21 cellular contexts compared by ENCODE assay signal in genomic region chr19:15238639-15239155, GRCh38. TPM values are rescaled to one million over a fixed set of nuclear protein-coding genes. Genes with fewer than 3 reads are reported as not detected.
A peak's percentile ranks its signal among the peaks of the same experiment; 100 is the strongest.
DNase-seq lines count a peak whose midpoint lies in the region; ATAC-seq, FAIRE-seq and TF ChIP-seq lines count a peak whose summit lies in the region.
"Had no signal": no experiment of that assay in that cellular context is flagged by ENCODE, and none has a peak within 500 bp of the region (broad histone marks: within the 10 kb centered on the region; RNA-seq: fewer than 3 reads in every experiment).

No MANE protein-coding gene starts in this region.

- no peaks in the 10 kb centered on the region for H3K79me2 ChIP-seq in H1 (ENCODE audit: control insufficient read depth in 1 of 2, insufficient read depth in 2 of 2, low read length in 2 of 2)

- H2BK5ac ChIP-seq in H1 (ENCODE audit: low read depth, low read length) = no peak overlapping the region

- peaks cover 2 to 26% of the 10 kb centered on the region in 2 experiments for H4K20me1 ChIP-seq in H1 (replicated peaks in 1 of 2; ENCODE audit: control insufficient read depth in 1 of 2, insufficient read depth in 2 of 2, low read length in 2 of 2)

- intact Hi-C loops in left ventricle myocardium inferior (cut with micrococcal nuclease) (no loop called here), Right ventricle myocardium inferior (cut with DNase I) (no loop called here)

- CTCF ChIA-PET in H1 (lab: Charles Lee; ENCODE audit: partially characterized antibody) = interaction anchor here (0.9 to 8.9 kb wide), 10 partner anchors 9 to 146 kb away, joined by 3 to 81 read pairs (median 3); no protein-coding TSS in a partner anchor

- peaks cover under 1% of the 10 kb centered on the region for H3K27me3 ChIP-seq in left ventricle myocardium inferior (ENCODE audit: low read depth)
- H3K27me3 ChIP-seq in RWPE2 (ENCODE audit: insufficient read depth, poor library complexity, severe bottlenecking) = no peaks in the 10 kb centered on the region
- no peaks in the 10 kb centered on the region for H3K27me3 ChIP-seq in H1 (replicated peaks in 1 of 4; ENCODE audit: control insufficient read depth in 3 of 4, extremely low read depth in 1 of 4, insufficient read depth in 3 of 4, low read length in 3 of 4)
- no peaks in the 10 kb centered on the region for H3K27me3 ChIP-seq in skeletal muscle tissue (ENCODE audit: control insufficient read depth in 3 of 3, insufficient read depth in 3 of 3, low read length in 3 of 3)
- H3K27me3 ChIP-seq: SJCRH30 had no signal

- H2AK5ac ChIP-seq in H1 (ENCODE audit: low read depth, low read length) = no peak overlapping the region

- peaks cover 3% of the 10 kb centered on the region for H3K36me3 Mint-ChIP-seq in glutamatergic neuron (ENCODE audit: unreplicated experiment)

- H3K23me2 ChIP-seq in H1 (ENCODE audit: low read depth, low read length) = no peaks in the 10 kb centered on the region

- no peak overlapping the region for H3K9ac ChIP-seq in H1 (replicated peaks in 1 of 4; ENCODE audit: extremely low read depth in 1 of 4, low read depth in 3 of 4, low read length in 3 of 4)
- H3K9ac ChIP-seq in skeletal muscle tissue (ENCODE audit: low read depth in 1 of 3, low read length in 3 of 3) = peak overlapping the region in 1 of 3 donors; percentile 8

- H3K56ac ChIP-seq in H1 (replicated peaks; ENCODE audit: insufficient read length, low read depth, low read length) = no peak overlapping the region

- no peak overlapping the region for H2BK12ac ChIP-seq in H1 (ENCODE audit: low read depth, low read length)

- no peak overlapping the region for H2BK15ac ChIP-seq in H1 (ENCODE audit: low read length)

- no peak for ATAC-seq in Right ventricle myocardium inferior
- no peak for ATAC-seq in RWPE2 (ENCODE audit: low read depth)

- TF ChIP-seq CTCF in left ventricle myocardium inferior (IDR thresholded peaks at IDR 0.05; ENCODE audit: borderline replicate concordance) (peak; percentile 24), RWPE2 (IDR thresholded peaks at IDR 0.05; ENCODE audit: poor library complexity, severe bottlenecking) (no peak), H1 (IDR thresholded peaks at IDR 0.05; ENCODE audit: control extremely low read depth in 1 of 3, insufficient read depth in 1 of 3, low read depth in 1 of 3, low read length in 3 of 3) (peak; percentile 11 to 21 (median 17); a peak in 3 of 4 replicates), glutamatergic neuron (IDR thresholded peaks at IDR 0.05; ENCODE audit: partially characterized antibody, unreplicated experiment) (no peak)

- H3K4ac ChIP-seq in H1 (replicated peaks; ENCODE audit: insufficient read length, low read depth, low read length) = no peak overlapping the region

- no peak for DNase-seq in left ventricle myocardium inferior
- no peak for DNase-seq in Right ventricle myocardium inferior (ENCODE audit: missing footprints)
- peak; percentile 43 for DNase-seq in RWPE2 (ENCODE audit: low spot score)
- no peak for DNase-seq in H1 (ENCODE audit: low read depth in 1 of 2, low spot score in 2 of 2)
- DNase-seq in glutamatergic neuron = no peak
- DNase-seq in NK-92 (lab: John Stamatoyannopoulos, UW; ENCODE audit: unreplicated experiment) = no peak
- DNase-seq in dermis blood vessel endothelial cell = no peak
- DNase-seq: CD4-positive, CD25-positive, alpha-beta regulatory T cell; NCI-H1436; NCI-H2029 treated with DMSO at 0.1 percent for 48 hours; NCI-H510A; NCI-H82; SJCRH30 had no signal

- TF ChIP-seq POLR2A in H1 (IDR thresholded peaks at IDR 0.05; ENCODE audit: control extremely low read depth in 1 of 2, low read depth in 2 of 2, low read length in 2 of 2) = no peak

- H3K18ac ChIP-seq in H1 (ENCODE audit: extremely low read depth, low read length) = no peak overlapping the region

- H3K23ac ChIP-seq in H1 (ENCODE audit: insufficient read length) = no peak overlapping the region

- H3K4me3 Mint-ChIP-seq in glutamatergic neuron (ENCODE audit: unreplicated experiment) = no peak overlapping the region
- H3K4me3 Mint-ChIP-seq: IgD-negative memory B cell had no signal

- peaks cover 20% of the 10 kb centered on the region for H3K9me3 Mint-ChIP-seq in glutamatergic neuron (ENCODE audit: unreplicated experiment)
- H3K9me3 Mint-ChIP-seq: CD4-positive, CD25-positive, alpha-beta regulatory T cell had no signal

- no peak overlapping the region for H3K27ac Mint-ChIP-seq in glutamatergic neuron (ENCODE audit: unreplicated experiment)
- H3K27ac Mint-ChIP-seq: CD4-positive, CD25-positive, alpha-beta regulatory T cell; IgD-negative memory B cell had no signal

- H2BK120ac ChIP-seq in H1 (replicated peaks; ENCODE audit: low read depth, low read length) = no peak overlapping the region

- H3K79me1 ChIP-seq in H1 (ENCODE audit: low read depth, low read length) = no peaks in the 10 kb centered on the region

- peaks cover 12% of the 10 kb centered on the region for H3K27me3 Mint-ChIP-seq in glutamatergic neuron (ENCODE audit: unreplicated experiment)

- H3K4me3 ChIP-seq in left ventricle myocardium inferior (no peak overlapping the region), RWPE2 (ENCODE audit: severe bottlenecking) (no peak overlapping the region), H1 (ENCODE audit: extremely low read depth in 1 of 4, insufficient read depth in 2 of 4, low read depth in 3 of 4, low read length in 4 of 4) (no peak overlapping the region), skeletal muscle tissue (ENCODE audit: low read length in 3 of 3) (no peak overlapping the region)
- H3K4me3 ChIP-seq: HAP-1, SJCRH30 had no signal

- peaks cover under 1% of the 10 kb centered on the region for H3K4me1 Mint-ChIP-seq in glutamatergic neuron (ENCODE audit: low read depth, unreplicated experiment)

- H2BK20ac ChIP-seq in H1 (ENCODE audit: low read length) = no peak overlapping the region

- H4K8ac ChIP-seq in H1 (ENCODE audit: extremely low read depth, insufficient read depth, low read length) = peak overlapping the region; percentile 25; the same call in 1 of the 2 replicates

- H4K5ac ChIP-seq in H1 (ENCODE audit: insufficient read length, low read depth, low read length) = no peak overlapping the region

- 90% methylated on average over 14 of the region's 29 CpGs; no CpG with 5 or more reads in 1 of the 2 experiments for WGBS in H1 (ENCODE audit: extremely low coverage in 1 of 2, insufficient coverage in 1 of 2, insufficient read length in 1 of 2, insufficient replicate concordance in 2 of 2, low coverage in 1 of 2, low lambda C conversion rate in 2 of 2, missing lambda C conversion rate in 1 of 2), 2 experiments

- H3K9me3 ChIP-seq in left ventricle myocardium inferior (replicated peaks) = no peaks in the 10 kb centered on the region
- H3K9me3 ChIP-seq in RWPE2 (ENCODE audit: severe bottlenecking) = no peaks in the 10 kb centered on the region
- H3K9me3 ChIP-seq in H1 (ENCODE audit: insufficient read depth in 2 of 2, low read depth in 1 of 2, low read length in 1 of 2) = no peaks in the 10 kb centered on the region
- H3K9me3 ChIP-seq in skeletal muscle tissue (ENCODE audit: control insufficient read depth in 3 of 3, low read length in 3 of 3) = no peaks in the 10 kb centered on the region
- H3K9me3 ChIP-seq: HAP-1, SJCRH30 had no signal

- H3K27ac ChIP-seq in left ventricle myocardium inferior (replicated peaks) (peak overlapping the region; percentile 46), RWPE2 (ENCODE audit: poor library complexity, severe bottlenecking) (no peak overlapping the region), H1 (ENCODE audit: low read depth, low read length) (no peak overlapping the region), skeletal muscle tissue (ENCODE audit: low read depth, low read length) (peak overlapping the region; percentile 66)
- H3K27ac ChIP-seq: SJCRH30 had no signal

- H3K36me3 ChIP-seq in left ventricle myocardium inferior = peaks cover 63% of the 10 kb centered on the region
- peaks cover 64% of the 10 kb centered on the region for H3K36me3 ChIP-seq in RWPE2 (ENCODE audit: low read depth)
- H3K36me3 ChIP-seq in H1 (ENCODE audit: control insufficient read depth in 2 of 4, insufficient read depth in 4 of 4, low read length in 3 of 4) = peaks cover 25 to 50% (median 41%) of the 10 kb centered on the region in 4 experiments
- peaks cover 52 to 61% (median 59%) of the 10 kb centered on the region in 3 donors for H3K36me3 ChIP-seq in skeletal muscle tissue (ENCODE audit: control insufficient read depth in 3 of 3, insufficient read depth in 3 of 3, low read length in 3 of 3)

- no peak overlapping the region for H3K4me2 ChIP-seq in H1 (ENCODE audit: insufficient read depth in 1 of 2, low read depth in 2 of 2, low read length in 2 of 2)

- POLR2A ChIA-PET in H1 (lab: Charles Lee; ENCODE audit: partially characterized antibody) = interaction anchor here (0.6 to 3.9 kb wide), 4 partner anchors 11 to 114 kb away, joined by 3 to 21 read pairs (median 3); no protein-coding TSS in a partner anchor

- peaks cover 13% of the 10 kb centered on the region for H3K4me1 ChIP-seq in left ventricle myocardium inferior
- H3K4me1 ChIP-seq in RWPE2 (ENCODE audit: insufficient read depth, poor library complexity, severe bottlenecking) = peaks cover 4% of the 10 kb centered on the region
- H3K4me1 ChIP-seq in H1 (replicated peaks in 1 of 4; ENCODE audit: control insufficient read depth in 3 of 4, insufficient read depth in 4 of 4, low read length in 3 of 4) = peaks cover 0 to 2% (median 0%) of the 10 kb centered on the region in 4 experiments; a peak in 1 of 7 replicates
- peaks cover 2 to 9% (median 7%) of the 10 kb centered on the region in 3 donors for H3K4me1 ChIP-seq in skeletal muscle tissue (ENCODE audit: control insufficient read depth in 3 of 3, insufficient read depth in 3 of 3, low read length in 3 of 3)
- H3K4me1 ChIP-seq: HAP-1, SJCRH30 had no signal

- H4K91ac ChIP-seq in H1 (replicated peaks; ENCODE audit: insufficient read length, low read length) = no peak overlapping the region

- TF ChIP-seq EP300 in H1 (IDR thresholded peaks at IDR 0.05; ENCODE audit: borderline replicate concordance in 1 of 2, low read depth in 2 of 2, low read length in 2 of 2) = no peak

- no peak for TF ChIP-seq RAD21 in H1 (IDR thresholded peaks at IDR 0.05 in 1 of 2, conservative IDR thresholded peaks at IDR 0.05 in 1 of 2; ENCODE audit: low read depth in 2 of 2, low read length in 2 of 2)

- no peak for FAIRE-seq in H1 (lab: Jason Lieb, UNC)
- FAIRE-seq: A204.1, G401.6, GM12892, GM19239 had no signal

- H2AFZ ChIP-seq in H1 (ENCODE audit: low read length) = no peak overlapping the region

- no peak overlapping the region for H3K14ac ChIP-seq in H1 (ENCODE audit: insufficient read length)

RNA-seq across cellular contexts. Expression of gene EPHX3, which starts 6.4 kb away (rescaled TPM):
- total RNA-seq in left ventricle myocardium inferior (not detected), Right ventricle myocardium inferior (0.14 TPM), skeletal muscle tissue (not detected), glutamatergic neuron (ENCODE audit: unreplicated experiment) (0.61 TPM), dermis blood vessel endothelial cell (under 0.01 and 0.09 TPM in 2 replicates)
- 30.2 and 30.9 TPM in 2 replicates for total RNA-seq in H1 (2021; fragmentation: NEBNext Ultra II Directional; extraction: Animal tissue kit (Norgen Biotek cat#: 25700))
- polyA plus RNA-seq in H1 (2011; rRNA removed) = 47.6 and 67.5 TPM in 2 replicates
- 24.1 TPM for polyA plus RNA-seq in H1 (2011; cell fraction: cytosol; rRNA removed)
- 51.8 TPM for polyA plus RNA-seq in H1 (2011; cell fraction: nucleus; rRNA removed)
- 25.8 to 35.8 TPM (median 34.5 TPM) in 4 replicates for polyA plus RNA-seq in H1 (2012, experiment 1 of 2)
- polyA plus RNA-seq in H1 (2012, experiment 2 of 2) = 44.5 TPM
- polyA plus RNA-seq in H1 (2013, experiment 1 of 2) = 39.3 TPM
- polyA plus RNA-seq in H1 (2013, experiment 2 of 2) = 42.0 TPM
- 25.4 and 38.4 TPM in 2 replicates for polyA minus RNA-seq in H1 (2011; rRNA and poly(A)+ RNA removed)
- 11.8 TPM for polyA minus RNA-seq in H1 (2011; cell fraction: cytosol; rRNA and poly(A)+ RNA removed)
- 14.0 TPM for polyA minus RNA-seq in H1 (2011; cell fraction: nucleus; rRNA and poly(A)+ RNA removed)
- total RNA-seq: HT-29, SJCRH30 had no signal
- polyA plus RNA-seq: CD4-positive, CD25-positive, alpha-beta regulatory T cell; IgD-negative memory B cell had no signal

RNA-seq across cellular contexts. Expression of gene NOTCH3, which starts 37.9 kb away (rescaled TPM):
- total RNA-seq in left ventricle myocardium inferior = 21.7 TPM
- total RNA-seq in Right ventricle myocardium inferior = 28.5 TPM
- 107 and 111 TPM in 2 replicates for total RNA-seq in H1 (2021; fragmentation: NEBNext Ultra II Directional; extraction: Animal tissue kit (Norgen Biotek cat#: 25700))
- 37.5 and 65.9 TPM in 2 replicates for polyA plus RNA-seq in H1 (2011; rRNA removed)
- 27.5 TPM for polyA plus RNA-seq in H1 (2011; cell fraction: cytosol; rRNA removed)
- 90.3 TPM for polyA plus RNA-seq in H1 (2011; cell fraction: nucleus; rRNA removed)
- 38.0 to 79.1 TPM (median 69.0 TPM) in 4 replicates for polyA plus RNA-seq in H1 (2012, experiment 1 of 2)
- polyA plus RNA-seq in H1 (2012, experiment 2 of 2) = 38.3 TPM
- 77.9 TPM for polyA plus RNA-seq in H1 (2013, experiment 1 of 2)
- polyA plus RNA-seq in H1 (2013, experiment 2 of 2) = 64.5 TPM
- 117 and 119 TPM in 2 replicates for polyA minus RNA-seq in H1 (2011; rRNA and poly(A)+ RNA removed)
- polyA minus RNA-seq in H1 (2011; cell fraction: cytosol; rRNA and poly(A)+ RNA removed) = 145 TPM
- 87.8 TPM for polyA minus RNA-seq in H1 (2011; cell fraction: nucleus; rRNA and poly(A)+ RNA removed)
- total RNA-seq in skeletal muscle tissue = 77.8 TPM
- total RNA-seq in glutamatergic neuron (ENCODE audit: unreplicated experiment) = 3.6 TPM
- 0.84 and 2.0 TPM in 2 replicates for total RNA-seq in dermis blood vessel endothelial cell
- total RNA-seq: CD4-positive, CD25-positive, alpha-beta regulatory T cell had no signal
- polyA plus RNA-seq: CD4-positive, CD25-positive, alpha-beta regulatory T cell; IgD-negative memory B cell had no signal

Comparison
In these comparisons a context has a peak if more than half of its experiments do, and no peak if none do; other contexts are left out.
1. H3K27ac ChIP-seq: peak in left ventricle myocardium inferior (single experiment) and skeletal muscle tissue (single experiment); none in RWPE2 (single experiment) and H1 (single experiment).
2. CTCF ChIP-seq: peak in left ventricle myocardium inferior (single experiment) and H1 (3 of 3); none in RWPE2 (single experiment) and glutamatergic neuron (single experiment).
3. RNA of gene EPHX3, which starts 6.4 kb away (total RNA-seq): 30.2 to 30.9 TPM in H1; 0.61 TPM in glutamatergic neuron (single experiment), 0.14 TPM in Right ventricle myocardium inferior (single experiment), not detected in left ventricle myocardium inferior (single experiment), not detected in skeletal muscle tissue (single experiment) and under 0.01 to 0.09 TPM in dermis blood vessel endothelial cell; every median in the first group is over 10 times any median in the second.